In the genomic region with DNA sequence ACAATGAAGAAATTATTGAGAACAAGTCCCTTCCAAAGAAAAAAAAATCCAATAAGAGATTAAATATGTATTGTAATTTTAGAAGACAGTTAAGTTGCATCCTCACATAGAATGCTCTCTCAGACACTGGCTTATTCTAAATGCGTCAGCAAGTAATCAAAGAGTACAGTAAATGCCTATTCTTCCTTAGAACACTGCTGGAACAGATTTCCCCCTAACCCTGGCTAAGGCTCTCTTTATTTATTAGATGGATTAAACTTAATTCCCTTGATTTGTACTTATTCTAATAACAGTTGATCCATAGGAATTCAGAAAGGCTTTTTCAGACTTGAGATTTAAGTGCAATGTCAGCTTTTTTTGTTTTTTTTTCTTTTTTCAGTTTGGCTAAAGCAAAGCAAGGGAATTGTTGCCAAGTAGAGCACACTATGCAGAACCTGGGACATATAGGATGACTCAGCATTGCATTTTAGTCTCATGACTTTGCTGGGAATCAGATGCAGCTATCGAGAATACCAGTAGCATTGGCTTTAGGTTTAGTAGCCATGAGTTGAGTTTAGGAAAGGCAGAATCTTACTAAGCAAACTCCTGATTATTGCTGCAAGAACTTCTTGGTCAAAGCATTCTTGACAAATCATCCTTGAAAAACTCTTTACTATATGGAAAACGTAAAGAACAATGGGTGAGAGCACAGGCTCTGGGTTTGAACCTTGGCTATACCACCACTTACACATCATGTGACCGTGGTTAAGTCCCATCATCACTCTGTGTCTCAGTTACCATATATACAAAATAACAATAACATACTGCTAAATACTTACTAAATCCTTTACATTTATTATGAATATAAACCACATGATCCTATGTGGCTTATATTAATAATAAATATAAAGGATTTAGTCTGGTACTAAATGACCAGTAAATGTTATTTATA, we compare ENCODE assay signal across 11 cellular contexts. TPM values are rescaled to one million over a fixed set of nuclear protein-coding genes. Genes with fewer than 3 reads are reported as not detected.
A peak's percentile ranks its signal among the peaks of the same experiment; 100 is the strongest.
DNase-seq lines count a peak whose midpoint lies in the region; ATAC-seq and TF ChIP-seq lines count a peak whose summit lies in the region.
"Had no signal": no experiment of that assay in that cellular context is flagged by ENCODE, and none has a peak within 500 bp of the region (broad histone marks: within the 10 kb centered on the region; RNA-seq: fewer than 3 reads in every experiment).

No MANE protein-coding gene starts in this region.

- H3K79me2 ChIP-seq in osteoblast (ENCODE audit: insufficient read depth, low read length): no peaks in the 10 kb centered on the region

- peaks cover 2% of the 10 kb centered on the region for H3K4me1 ChIP-seq in osteoblast (ENCODE audit: insufficient read depth, low read length)

- TF ChIP-seq CTCF in epithelial cell of esophagus (IDR thresholded peaks at IDR 0.05; ENCODE audit: insufficient read depth, low read depth, low read length, missing control alignments) (no peak), osteoblast (IDR thresholded peaks at IDR 0.05; ENCODE audit: extremely low read depth, low read depth, low read length) (no peak)

- no peaks in the 10 kb centered on the region for H3K9me3 ChIP-seq in osteoblast (ENCODE audit: low read depth, low read length)

- ATAC-seq in HG02970 (IDR thresholded peaks at IDR 0.05; ENCODE audit: low FRiP score, unreplicated experiment) (no peak), HG03095 (IDR thresholded peaks at IDR 0.05; ENCODE audit: unreplicated experiment) (no peak)
- ATAC-seq: activated naive CD4-positive, alpha-beta T cell treated with anti-CD3 and anti-CD28 coated beads, Interleukin-2, amount 50 U/mL, for 72 hours had no signal

- H4K20me1 ChIP-seq in osteoblast (ENCODE audit: insufficient read depth, low read length): no peaks in the 10 kb centered on the region

- no peaks in the 10 kb centered on the region for H3K36me3 ChIP-seq in osteoblast (ENCODE audit: insufficient read depth, low read length)

- no peak overlapping the region for H3K4me3 ChIP-seq in epithelial cell of esophagus (ENCODE audit: low read length)
- H3K4me3 ChIP-seq in osteoblast (ENCODE audit: insufficient read depth, low read length): no peak overlapping the region

- H3K4me2 ChIP-seq in osteoblast (ENCODE audit: insufficient read depth, low read length): no peak overlapping the region

- no peak overlapping the region for H2AFZ ChIP-seq in osteoblast (ENCODE audit: low read length)

- H3K27ac ChIP-seq in osteoblast (ENCODE audit: low read depth, low read length): no peak overlapping the region

- H3K27me3 ChIP-seq in osteoblast (ENCODE audit: insufficient read depth, low read length): no peaks in the 10 kb centered on the region

- peak; percentile 81 for DNase-seq in HCEC 1CT
- DNase-seq in RKO (ENCODE audit: low spot score): peak; percentile 66
- peak; percentile 87 for DNase-seq in epithelial cell of esophagus (ENCODE audit: low read depth)
- peak; percentile 44 for DNase-seq in non-pigmented ciliary epithelial cell (ENCODE audit: low read depth)
- no peak for DNase-seq in osteoblast (ENCODE audit: insufficient read length, low spot score, missing footprints)
- DNase-seq in germinal center (ENCODE audit: low spot score): no peak
- DNase-seq: activated CD8-positive, alpha-beta memory T cell treated with anti-CD3 and anti-CD28 coated beads for 24 hours; NCI-H1436 treated with DMSO at 0.1 percent for 48 hours had no signal

RNA-seq across cellular contexts. Expression of a gene that starts 26.7 kb away (rescaled TPM):
- 63.0 and 77.2 TPM in 2 replicates for total RNA-seq in osteoblast

RNA-seq across cellular contexts. Expression of a gene that starts 33.3 kb away (rescaled TPM):
- not detected in 2 replicates for total RNA-seq in osteoblast
- total RNA-seq: activated naive CD4-positive, alpha-beta T cell treated with anti-CD3 and anti-CD28 coated beads, Interleukin-2, amount 50 U/mL, for 72 hours had no signal

RNA-seq across cellular contexts. Expression of a gene that starts 34.9 kb away (rescaled TPM):
- total RNA-seq in osteoblast: 68.0 and 87.2 TPM in 2 replicates

Comparison
In these comparisons a context has a peak if more than half of its experiments do, and no peak if none do; other contexts are left out.
1. DNase-seq: peak in HCEC 1CT (single experiment), RKO (single experiment), epithelial cell of esophagus (single experiment) and non-pigmented ciliary epithelial cell (single experiment); none in osteoblast (single experiment) and germinal center (single experiment).